1 cellular context compared by ENCODE assay signal in the genomic region with DNA sequence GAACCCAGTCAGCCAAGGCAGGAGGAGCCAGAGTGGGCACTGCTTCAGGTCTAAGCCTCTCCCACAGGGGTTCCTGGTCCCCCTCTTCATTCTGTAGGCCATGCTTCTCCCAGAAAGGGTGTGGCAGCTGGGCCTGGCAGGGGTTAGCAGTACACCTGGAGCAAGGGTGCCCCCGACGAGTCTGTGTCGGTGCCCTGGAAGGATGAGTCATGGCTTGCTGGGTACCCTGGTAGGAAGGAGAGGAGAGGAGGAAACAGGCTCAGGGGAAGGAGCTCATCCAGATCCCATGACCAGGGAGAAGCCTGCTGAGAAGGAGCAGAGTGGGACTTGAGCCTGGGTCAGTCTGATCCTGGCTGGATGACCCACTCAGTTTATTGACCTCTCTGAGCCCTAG.
TF ChIP-seq lines count a peak whose summit lies in the region.

No MANE protein-coding gene starts in this region.

TF ChIP-seq in GM23338, 12 proteins besides CTCF, POLR2A, EP300 and RAD21:
- no peak for TF ChIP-seq STAT1 (IDR thresholded peaks at IDR 0.05; ENCODE audit: unreplicated experiment)
- no peak for TF ChIP-seq EZH2phosphoT487 (IDR thresholded peaks at IDR 0.05; ENCODE audit: unreplicated experiment)
- TF ChIP-seq ZNF462 (CRISPR knock-in tag; IDR thresholded peaks at IDR 0.05): no peak
- no peak for TF ChIP-seq CREB1 (CRISPR knock-in tag; IDR thresholded peaks at IDR 0.05; ENCODE audit: low read depth)
- no peak for TF ChIP-seq JUNB (IDR thresholded peaks at IDR 0.05; ENCODE audit: unreplicated experiment)
- TF ChIP-seq POLR2AphosphoS5 (IDR thresholded peaks at IDR 0.05; ENCODE audit: low read depth): 0 out of 2 replicates have a peak, but pooled peaks have one; percentile 12
- TF ChIP-seq ZNF114 (CRISPR knock-in tag; IDR thresholded peaks at IDR 0.05): no peak
TF ChIP-seq in GM23338: peak in this region for 1.
